ENCODE assay signal across 31 cellular contexts in the genomic region with DNA sequence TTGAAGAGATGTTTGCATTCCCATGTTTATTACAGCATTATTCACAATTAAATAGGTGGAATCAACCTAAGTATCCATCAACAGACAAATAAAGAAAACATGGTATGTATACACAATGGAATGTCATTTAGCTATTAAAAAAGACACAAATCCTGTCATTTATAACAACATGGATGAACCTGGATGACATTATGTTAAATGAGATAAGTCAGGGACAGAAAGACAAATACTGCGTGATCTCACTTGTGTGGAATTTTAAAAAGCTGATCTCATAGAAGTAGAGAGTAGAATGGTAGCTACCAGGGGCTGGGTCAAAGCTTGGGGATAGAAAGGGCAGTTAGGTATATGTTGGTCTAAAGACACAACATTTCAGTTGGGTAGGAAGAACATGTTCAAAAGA.
"Had no signal": no experiment of that assay in that cellular context is flagged by ENCODE, and none has a peak within 500 bp of the region (broad histone marks: within the 10 kb centered on the region; RNA-seq: fewer than 3 reads in every experiment).

No MANE protein-coding gene starts in this region.

- H3K4me3 ChIP-seq: coronary artery, dorsolateral prefrontal cortex, gastrocnemius medialis, heart left ventricle had no signal

- DNase-seq: activated B cell treated with CpG ODN at 0.5 μM for 24 hours; activated CD4-positive, alpha-beta T cell treated with anti-CD3 and anti-CD28 coated beads for 48 hours; activated CD4-positive, alpha-beta T cell treated with anti-CD3 and anti-CD28 coated beads, Interleukin-2, amount 50 U/mL, for 1 hour; activated CD4-positive, alpha-beta T cell treated with anti-CD3 and anti-CD28 coated beads, Interleukin-2, amount 50 U/mL, for 48 hours; activated CD8-positive, alpha-beta memory T cell treated with anti-CD3 and anti-CD28 coated beads for 24 hours; activated CD8-positive, alpha-beta T cell treated with anti-CD3 and anti-CD28 coated beads for 36 hours; activated effector memory CD4-positive, alpha-beta T cell treated with Interleukin-2 at 50 U/mL for 16 hours; activated gamma-delta T cell treated with Interleukin-2 at 50 U/mL for 16 hours; activated naive CD4-positive, alpha-beta T cell treated with anti-CD3 and anti-CD28 coated beads, Interleukin-2, amount 50 U/mL, for 16 hours; activated naive CD4-positive, alpha-beta T cell treated with Interleukin-2 at 50 U/mL for 16 hours; activated T-cell treated with anti-CD3 and anti-CD28 coated beads, Interleukin-2, amount 50 U/mL, for 4 hours; amniotic stem cell; anterior cingulate cortex; brain microvascular endothelial cell; dorsolateral prefrontal cortex; effector CD4-positive, alpha-beta T cell; foreskin keratinocyte; gastrocnemius medialis; glutamatergic neuron; heart left ventricle; T-helper 17 cell; T1000; WERI-Rb-1 had no signal

- H3K36me3 Mint-ChIP-seq: activated naive CD8-positive, alpha-beta T cell had no signal

- H3K4me1 ChIP-seq: foreskin keratinocyte, gastrocnemius medialis, heart left ventricle had no signal

- H3K27ac Mint-ChIP-seq: activated B cell treated with CpG ODN at 0.5 μM for 24 hours; activated CD8-positive, alpha-beta T cell treated with anti-CD3 and anti-CD28 coated beads for 36 hours; activated naive CD8-positive, alpha-beta T cell; activated T-helper 17 cell treated with anti-CD3 and anti-CD28 coated beads, Interleukin-2, amount 50 U/mL, for 72 hours; dendritic cell treated with granulocyte-macrophage colony-stimulating factor and Interleukin-4, amounts not matched to agents 40 ng/mL and 50 ng/mL, for 4 days; T-helper 17 cell; T-helper 2 cell treated with Interferon-gamma antibody and Interleukin-4, amounts not matched to agents 5 μg/mL and 100 μg/mL, for 36 hours had no signal

- H3K4me3 Mint-ChIP-seq: activated B cell treated with CpG ODN at 0.5 μM for 24 hours; activated CD8-positive, alpha-beta T cell treated with anti-CD3 and anti-CD28 coated beads for 36 hours; activated naive CD8-positive, alpha-beta T cell; activated T-cell treated with anti-CD3 and anti-CD28 coated beads, Interleukin-2, amount 50 U/mL, for 4 hours; activated T-helper 17 cell treated with anti-CD3 and anti-CD28 coated beads, Interleukin-2, amount 50 U/mL, for 72 hours; central memory CD8-positive, alpha-beta T cell; dendritic cell treated with granulocyte-macrophage colony-stimulating factor and Interleukin-4, amounts not matched to agents 40 ng/mL and 50 ng/mL, for 4 days; T-helper 17 cell; T-helper 2 cell treated with Interferon-gamma antibody and Interleukin-4, amounts not matched to agents 5 μg/mL and 100 μg/mL, for 36 hours had no signal

- H3K27me3 ChIP-seq: brain microvascular endothelial cell, dorsolateral prefrontal cortex, gastrocnemius medialis, heart left ventricle had no signal

- H3K27me3 Mint-ChIP-seq: activated B cell treated with CpG ODN at 0.5 μM for 24 hours; activated naive CD8-positive, alpha-beta T cell; dendritic cell treated with granulocyte-macrophage colony-stimulating factor and Interleukin-4, amounts not matched to agents 40 ng/mL and 50 ng/mL, for 4 days; T-helper 17 cell had no signal

- ATAC-seq: activated CD4-positive, CD25-positive, alpha-beta regulatory T cell treated with anti-CD3 and anti-CD28 coated beads, Interleukin-2, amount 50 U/mL, for 24 hours; activated CD8-positive, alpha-beta T cell treated with anti-CD3 and anti-CD28 coated beads for 36 hours; activated T-cell treated with anti-CD3 and anti-CD28 coated beads, Interleukin-2, amount 50 U/mL, for 4 hours; activated T-helper 17 cell treated with anti-CD3 and anti-CD28 coated beads, Interleukin-2, amount 50 U/mL, for 72 hours; esophagus mucosa; foreskin keratinocyte; gastrocnemius medialis; heart left ventricle; T-helper 17 cell had no signal

- H3K9me3 ChIP-seq: gastrocnemius medialis had no signal

- H3K9me3 Mint-ChIP-seq: activated CD8-positive, alpha-beta T cell treated with anti-CD3 and anti-CD28 coated beads for 36 hours; activated T-cell treated with anti-CD3 and anti-CD28 coated beads, Interleukin-2, amount 50 U/mL, for 4 hours; activated T-helper 17 cell treated with anti-CD3 and anti-CD28 coated beads, Interleukin-2, amount 50 U/mL, for 72 hours; central memory CD8-positive, alpha-beta T cell; dendritic cell treated with granulocyte-macrophage colony-stimulating factor and Interleukin-4, amounts not matched to agents 40 ng/mL and 50 ng/mL, for 4 days; T-helper 2 cell treated with Interferon-gamma antibody and Interleukin-4, amounts not matched to agents 5 μg/mL and 100 μg/mL, for 36 hours had no signal

- H3K36me3 ChIP-seq: brain microvascular endothelial cell, gastrocnemius medialis, heart left ventricle, WERI-Rb-1 had no signal

- H3K4me1 Mint-ChIP-seq: activated T-helper 17 cell treated with anti-CD3 and anti-CD28 coated beads, Interleukin-2, amount 50 U/mL, for 72 hours; central memory CD8-positive, alpha-beta T cell had no signal
